ENCODE assay signal across 1 cellular context in genomic region chr3:44886561-44886960, GRCh38.
TF ChIP-seq lines count a peak whose summit lies in the region.

No MANE protein-coding gene starts in this region.

TF ChIP-seq in H1, 55 proteins besides CTCF, POLR2A, EP300 and RAD21:
- TF ChIP-seq SUZ12 (IDR thresholded peaks at IDR 0.05; ENCODE audit: low read length) (no peak), TBP (IDR thresholded peaks at IDR 0.05; ENCODE audit: low read depth, low read length) (no peak), SIRT6 (IDR thresholded peaks at IDR 0.05; ENCODE audit: low read length) (no peak), SRF (IDR thresholded peaks at IDR 0.05; ENCODE audit: low read depth, low read length) (no peak)
